ENCODE assay signal across 18 cellular contexts in genomic region chr11:35302388-35302787, GRCh38.
DNase-seq lines count a peak whose midpoint lies in the region; ATAC-seq, FAIRE-seq and TF ChIP-seq lines count a peak whose summit lies in the region.
"Had no signal": no experiment of that assay in that cellular context is flagged by ENCODE, and none has a peak within 500 bp of the region (broad histone marks: within the 10 kb centered on the region; RNA-seq: fewer than 3 reads in every experiment).

No MANE protein-coding gene starts in this region.

- H3K9ac ChIP-seq in Karpas-422 (ENCODE audit: low read length) = no peak overlapping the region

- DNase-seq in EH (ENCODE audit: low read depth) = peak; percentile 23
- DNase-seq in MG63 = peak; percentile 30
- peak; percentile 65 for DNase-seq in fibroblast of mammary gland (ENCODE audit: low read depth)
- no peak for DNase-seq in Karpas-422
- no peak for DNase-seq in NCI-H345 treated with DMSO at 0.1 percent for 48 hours (lab: John Stamatoyannopoulos, UW; ENCODE audit: unreplicated experiment)
- DNase-seq in GM19239 (ENCODE audit: insufficient read length, low spot score) = no peak
- DNase-seq: AML-193; CD4-positive, alpha-beta memory T cell; KBM-7; NCI-H1417; NCI-H1930; NCI-H2171; NCI-H510A; NCI-H82; Peyer's patch; SHP77 treated with DMSO at 0.1 percent for 48 hours had no signal

- no peak for FAIRE-seq in GM19239 (lab: Jason Lieb, UNC)

- no peaks in the 10 kb centered on the region for H3K79me2 ChIP-seq in Karpas-422 (ENCODE audit: low read length)

- no peaks in the 10 kb centered on the region for H3K4me1 ChIP-seq in Karpas-422 (ENCODE audit: low read length)

- H3K27ac ChIP-seq in skin epidermis (peak overlapping the region in 16 of 21 experiments; percentile 12 to 88 (median 78)), Karpas-422 (ENCODE audit: low read length) (no peak overlapping the region)

- H3K9me3 ChIP-seq in MG63 (no peaks in the 10 kb centered on the region), Karpas-422 (ENCODE audit: low read length) (no peaks in the 10 kb centered on the region)
- H3K9me3 ChIP-seq: Peyer's patch had no signal

- no peaks in the 10 kb centered on the region for H4K20me1 ChIP-seq in Karpas-422 (ENCODE audit: insufficient read depth, low read depth, low read length)

- no peak overlapping the region for H3K4me2 ChIP-seq in Karpas-422 (ENCODE audit: low read depth, low read length, poor library complexity, severe bottlenecking)

- H3K4me3 ChIP-seq in MG63 (no peak overlapping the region), fibroblast of mammary gland (ENCODE audit: control insufficient read depth, low read depth, low read length) (no peak overlapping the region), skin epidermis (no peak overlapping the region), Karpas-422 (ENCODE audit: low read length) (no peak overlapping the region)
- H3K4me3 ChIP-seq: Peyer's patch had no signal

- no peak for TF ChIP-seq CTCF in fibroblast of mammary gland (conservative IDR thresholded peaks at IDR 0.05; ENCODE audit: control insufficient read depth, insufficient read depth, low read depth, low read length)

- H2AFZ ChIP-seq in Karpas-422 (ENCODE audit: low read length) = no peak overlapping the region

- H3K36me3 ChIP-seq in MG63 (no peaks in the 10 kb centered on the region), Karpas-422 (ENCODE audit: insufficient read depth, low read length) (no peaks in the 10 kb centered on the region)
- H3K36me3 ChIP-seq: Peyer's patch had no signal

- no peaks in the 10 kb centered on the region for H3K9me2 ChIP-seq in Karpas-422 (replicated peaks; ENCODE audit: insufficient read depth, low read length)

- H3K27me3 ChIP-seq in MG63 (no peaks in the 10 kb centered on the region), Karpas-422 (ENCODE audit: low read length) (no peaks in the 10 kb centered on the region)
- H3K27me3 ChIP-seq: Peyer's patch had no signal

- ATAC-seq in GM21619 (IDR thresholded peaks at IDR 0.05; ENCODE audit: unreplicated experiment) = no peak

Comparison
In these comparisons a context has a peak if more than half of its experiments do, and no peak if none do; other contexts are left out.
1. DNase-seq: peak in EH (single experiment), MG63 (single experiment) and fibroblast of mammary gland (single experiment); none in Karpas-422 (single experiment), NCI-H345 treated with DMSO at 0.1 percent for 48 hours (single experiment) and GM19239 (single experiment).